In genomic region chr20:45832619-45833018, GRCh38 we compare ENCODE assay signal across 11 cellular contexts. TPM values are rescaled to one million over a fixed set of nuclear protein-coding genes. Genes with fewer than 3 reads are reported as not detected.
DNase-seq lines count a peak whose midpoint lies in the region; FAIRE-seq and TF ChIP-seq lines count a peak whose summit lies in the region.
"Had no signal": no experiment of that assay in that cellular context is flagged by ENCODE, and none has a peak within 500 bp of the region (broad histone marks: within the 10 kb centered on the region; RNA-seq: fewer than 3 reads in every experiment).

No MANE protein-coding gene starts in this region.

- H3K36me3 ChIP-seq in BLaER1 treated with 17β-estradiol and CSF1 and Interleukin-3, amounts not matched to agents 10 nM and 100 nM = no peaks in the 10 kb centered on the region
- no peaks in the 10 kb centered on the region for H3K36me3 ChIP-seq in endothelial cell of umbilical vein (ENCODE audit: control insufficient read depth in 2 of 2, extremely low read depth in 1 of 2, insufficient read depth in 2 of 2, low read length in 2 of 2)

- no peaks in the 10 kb centered on the region for H3K9me3 ChIP-seq in BLaER1 treated with 17β-estradiol and CSF1 and Interleukin-3, amounts not matched to agents 10 nM and 100 nM (replicated peaks in 1 of 11)
- H3K9me3 ChIP-seq in endothelial cell of umbilical vein (replicated peaks; ENCODE audit: control insufficient read depth, insufficient read depth, low read length) = no peaks in the 10 kb centered on the region

- dilution Hi-C loops in endothelial cell of umbilical vein (cut with MboI; ENCODE audit: extremely low pct_ligation_motif_present, low sequenced_read_pairs) = no loop called here

- FAIRE-seq in endothelial cell of umbilical vein (lab: Jason Lieb, UNC) = no peak

- peaks cover 2% of the 10 kb centered on the region for H3K36me3 Mint-ChIP-seq in osteocyte (ENCODE audit: unreplicated experiment)
- no peaks in the 10 kb centered on the region for H3K36me3 Mint-ChIP-seq in activated T-cell treated with anti-CD3 and anti-CD28 coated beads, Interleukin-2, amount 50 U/mL, for 24 hours (ENCODE audit: low read depth)

- H3K9me1 ChIP-seq in endothelial cell of umbilical vein (replicated peaks; ENCODE audit: control insufficient read depth, extremely low read depth, insufficient read depth, low read length) = no peaks in the 10 kb centered on the region

- 0 out of 22 replicates have a peak, but pooled peaks cover 0 to 4% (median 0%) of the 10 kb centered on the region in 11 experiments for H4K20me1 ChIP-seq in BLaER1 treated with 17β-estradiol and CSF1 and Interleukin-3, amounts not matched to agents 10 nM and 100 nM
- no peaks in the 10 kb centered on the region for H4K20me1 ChIP-seq in endothelial cell of umbilical vein (replicated peaks; ENCODE audit: control insufficient read depth, extremely low read depth, insufficient read depth, low read length)

- CTCF ChIA-PET in RWPE1 (lab: Yijun Ruan, JAX) = interaction anchor here (0.8 kb wide), 1 partner anchor 10 kb away, joined by 4 read pairs; no protein-coding TSS in a partner anchor
- CTCF ChIA-PET in endothelial cell of umbilical vein (lab: Charles Lee) = interaction anchor here (1.5 kb wide), 1 partner anchor 33 kb away, joined by 11 read pairs; no protein-coding TSS in a partner anchor

- peak overlapping the region in 1 of 11 experiments; percentile 74; a peak in 1 of 22 replicates for H3K27ac ChIP-seq in BLaER1 treated with 17β-estradiol and CSF1 and Interleukin-3, amounts not matched to agents 10 nM and 100 nM
- H3K27ac ChIP-seq in RWPE1 (peak overlapping the region; percentile 92), endothelial cell of umbilical vein (ENCODE audit: insufficient read depth, low read depth, low read length) (no peak overlapping the region)

- TF ChIP-seq POLR2A in endothelial cell of umbilical vein (IDR thresholded peaks at IDR 0.05; ENCODE audit: low read depth, low read length) = no peak

- peaks cover 0 to 31% (median 24%) of the 10 kb centered on the region in 11 experiments; a peak in 19 of 22 replicates for H3K27me3 ChIP-seq in BLaER1 treated with 17β-estradiol and CSF1 and Interleukin-3, amounts not matched to agents 10 nM and 100 nM
- no peaks in the 10 kb centered on the region for H3K27me3 ChIP-seq in endothelial cell of umbilical vein (ENCODE audit: control insufficient read depth in 2 of 2, insufficient read depth in 2 of 2, low read length in 2 of 2)

- H3K27me3 Mint-ChIP-seq in osteocyte (ENCODE audit: unreplicated experiment) = no peaks in the 10 kb centered on the region
- no peaks in the 10 kb centered on the region for H3K27me3 Mint-ChIP-seq in activated T-cell treated with anti-CD3 and anti-CD28 coated beads, Interleukin-2, amount 50 U/mL, for 24 hours

- peak overlapping the region in 7 of 11 experiments; percentile 88 to 99 (median 98); a peak in 9 of 22 replicates for H3K4me2 ChIP-seq in BLaER1 treated with 17β-estradiol and CSF1 and Interleukin-3, amounts not matched to agents 10 nM and 100 nM
- H3K4me2 ChIP-seq in endothelial cell of umbilical vein (ENCODE audit: insufficient read depth, low read length) = no peak overlapping the region

- POLR2A ChIA-PET in RWPE1 (lab: Yijun Ruan, JAX; ENCODE audit: low non-redundant PET) = no interaction called here
- POLR2A ChIA-PET in endothelial cell of umbilical vein (lab: Charles Lee) = no interaction called here

- no peak overlapping the region for H3K4me3 ChIP-seq in BLaER1 treated with 17β-estradiol and CSF1 and Interleukin-3, amounts not matched to agents 10 nM and 100 nM
- H3K4me3 ChIP-seq in endothelial cell of umbilical vein (replicated peaks in 1 of 3; ENCODE audit: insufficient read depth in 1 of 3, low read depth in 1 of 3, low read length in 3 of 3) = no peak overlapping the region

- peak overlapping the region; percentile 85 for H3K4me3 Mint-ChIP-seq in osteocyte (ENCODE audit: unreplicated experiment)
- H3K4me3 Mint-ChIP-seq in activated T-cell treated with anti-CD3 and anti-CD28 coated beads, Interleukin-2, amount 50 U/mL, for 24 hours = no peak overlapping the region

- no peaks in the 10 kb centered on the region for H3K79me2 ChIP-seq in endothelial cell of umbilical vein (ENCODE audit: control insufficient read depth, insufficient read depth, low read length)

- TF ChIP-seq CTCF in RWPE1 (conservative IDR thresholded peaks at IDR 0.05; ENCODE audit: low read depth) (no peak), endothelial cell of umbilical vein (IDR thresholded peaks at IDR 0.05; ENCODE audit: extremely low read depth in 1 of 2, insufficient read depth in 1 of 2, low read depth in 1 of 2, low read length in 2 of 2) (no peak), osteocyte (IDR thresholded peaks at IDR 0.05) (no peak)

- no peak for DNase-seq in RWPE1 (ENCODE audit: low spot score)
- DNase-seq in endothelial cell of umbilical vein (ENCODE audit: low read depth, low spot score) = no peak
- no peak for DNase-seq in osteocyte (ENCODE audit: extremely low spot score, unreplicated experiment)
- DNase-seq in HPDE6-E6E7 (ENCODE audit: extremely low spot score) = no peak
- no peak for DNase-seq in dedifferentiated amniotic fluid mesenchymal stem cell (ENCODE audit: extremely low spot score)
- DNase-seq in DMS153 (lab: John Stamatoyannopoulos, UW) = no peak
- DNase-seq in activated T-cell treated with anti-CD3 and anti-CD28 coated beads, Interleukin-2, amount 50 U/mL, for 24 hours = no peak
- DNase-seq: DMS53, NCI-H146 had no signal

- H3K27ac Mint-ChIP-seq in osteocyte (ENCODE audit: unreplicated experiment) = peak overlapping the region; percentile 95
- H3K27ac Mint-ChIP-seq in activated T-cell treated with anti-CD3 and anti-CD28 coated beads, Interleukin-2, amount 50 U/mL, for 24 hours = no peak overlapping the region

- no peaks in the 10 kb centered on the region for H3K9me3 Mint-ChIP-seq in osteocyte (ENCODE audit: unreplicated experiment)
- H3K9me3 Mint-ChIP-seq in activated T-cell treated with anti-CD3 and anti-CD28 coated beads, Interleukin-2, amount 50 U/mL, for 24 hours = no peaks in the 10 kb centered on the region

- peaks cover 51% of the 10 kb centered on the region for H3K4me1 Mint-ChIP-seq in osteocyte (ENCODE audit: unreplicated experiment)
- H3K4me1 Mint-ChIP-seq in activated T-cell treated with anti-CD3 and anti-CD28 coated beads, Interleukin-2, amount 50 U/mL, for 24 hours (ENCODE audit: low read depth) = peaks cover 12% of the 10 kb centered on the region

- intact Hi-C loops in endothelial cell of umbilical vein (cut with micrococcal nuclease) = no loop called here

- BruUV-seq in endothelial cell of umbilical vein (replicated peaks; lab: Mats Ljungman, UMichigan) = no TSS peak

- peaks cover 11 to 51% (median 16%) of the 10 kb centered on the region in 10 experiments for H3K4me1 ChIP-seq in BLaER1 treated with 17β-estradiol and CSF1 and Interleukin-3, amounts not matched to agents 10 nM and 100 nM
- peaks cover 20% of the 10 kb centered on the region for H3K4me1 ChIP-seq in endothelial cell of umbilical vein (ENCODE audit: control insufficient read depth, extremely low read depth, insufficient read depth, low read length)

- H2AFZ ChIP-seq in endothelial cell of umbilical vein (ENCODE audit: low read depth, low read length) = peak overlapping the region; percentile 98

- peak overlapping the region in 2 of 11 experiments; percentile 73 to 78; a peak in 1 of 22 replicates for H3K9ac ChIP-seq in BLaER1 treated with 17β-estradiol and CSF1 and Interleukin-3, amounts not matched to agents 10 nM and 100 nM
- H3K9ac ChIP-seq in endothelial cell of umbilical vein (replicated peaks; ENCODE audit: extremely low read depth, insufficient read depth, low read length) = no peak overlapping the region

RNA-seq across cellular contexts. Expression of gene SNX21, which starts 1.0 kb away (rescaled TPM):
- total RNA-seq in endothelial cell of umbilical vein (11.9 and 14.9 TPM in 2 replicates), osteocyte (24.4 and 25.6 TPM in 2 replicates)
- polyA plus RNA-seq in endothelial cell of umbilical vein = 11.6 and 14.8 TPM in 2 replicates
- 7.3 and 9.8 TPM in 2 replicates for polyA plus RNA-seq in endothelial cell of umbilical vein (2011; cell fraction: cytosol; rRNA removed)
- polyA plus RNA-seq in endothelial cell of umbilical vein (2011; cell fraction: nucleus; rRNA removed) = 12.0 and 14.0 TPM in 2 replicates
- 7.8 and 9.5 TPM in 2 replicates for polyA plus RNA-seq in endothelial cell of umbilical vein (2012)
- 4.9 and 7.1 TPM in 2 replicates for polyA minus RNA-seq in endothelial cell of umbilical vein
- 4.9 TPM for polyA minus RNA-seq in endothelial cell of umbilical vein (2011; cell fraction: cytosol; rRNA and poly(A)+ RNA removed)
- polyA minus RNA-seq in endothelial cell of umbilical vein (2011; cell fraction: nucleus; rRNA and poly(A)+ RNA removed) = 5.7 and 9.9 TPM in 2 replicates

RNA-seq across cellular contexts. Expression of gene TNNC2, which starts 5.5 kb away (rescaled TPM):
- total RNA-seq in endothelial cell of umbilical vein (not detected in 2 replicates), osteocyte (1.2 TPM in 1 of 2 replicates, not detected in the other)
- polyA plus RNA-seq in endothelial cell of umbilical vein = 0.19 and 0.26 TPM in 2 replicates
- polyA plus RNA-seq in endothelial cell of umbilical vein (2011; cell fraction: cytosol; rRNA removed) = 0.16 and 0.22 TPM in 2 replicates
- 0.76 and 1.1 TPM in 2 replicates for polyA plus RNA-seq in endothelial cell of umbilical vein (2011; cell fraction: nucleus; rRNA removed)
- not detected in 2 replicates for polyA plus RNA-seq in endothelial cell of umbilical vein (2012)
- not detected in 2 replicates for polyA minus RNA-seq in endothelial cell of umbilical vein
- not detected for polyA minus RNA-seq in endothelial cell of umbilical vein (2011; cell fraction: cytosol; rRNA and poly(A)+ RNA removed)
- polyA minus RNA-seq in endothelial cell of umbilical vein (2011; cell fraction: nucleus; rRNA and poly(A)+ RNA removed) = not detected in 2 replicates
- total RNA-seq: epithelial cell of proximal tubule had no signal

RNA-seq across cellular contexts. Expression of gene UBE2C, which starts 20.2 kb away (rescaled TPM):
- total RNA-seq in endothelial cell of umbilical vein = 108 and 129 TPM in 2 replicates
- polyA plus RNA-seq in endothelial cell of umbilical vein = 130 and 135 TPM in 2 replicates
- 144 and 179 TPM in 2 replicates for polyA plus RNA-seq in endothelial cell of umbilical vein (2011; cell fraction: cytosol; rRNA removed)
- 59.1 and 60.1 TPM in 2 replicates for polyA plus RNA-seq in endothelial cell of umbilical vein (2011; cell fraction: nucleus; rRNA removed)
- polyA plus RNA-seq in endothelial cell of umbilical vein (2012) = 62.6 and 120 TPM in 2 replicates
- polyA minus RNA-seq in endothelial cell of umbilical vein = 34.7 and 40.8 TPM in 2 replicates
- 96.0 TPM for polyA minus RNA-seq in endothelial cell of umbilical vein (2011; cell fraction: cytosol; rRNA and poly(A)+ RNA removed)
- 16.3 and 25.2 TPM in 2 replicates for polyA minus RNA-seq in endothelial cell of umbilical vein (2011; cell fraction: nucleus; rRNA and poly(A)+ RNA removed)
- total RNA-seq in osteocyte = 21.3 and 21.9 TPM in 2 replicates

RNA-seq across cellular contexts. Expression of gene ACOT8, which starts 24.6 kb away (rescaled TPM):
- 15.5 and 15.8 TPM in 2 replicates for total RNA-seq in endothelial cell of umbilical vein
- polyA plus RNA-seq in endothelial cell of umbilical vein = 50.9 and 58.8 TPM in 2 replicates
- 28.4 and 35.1 TPM in 2 replicates for polyA plus RNA-seq in endothelial cell of umbilical vein (2011; cell fraction: cytosol; rRNA removed)
- 35.4 and 40.5 TPM in 2 replicates for polyA plus RNA-seq in endothelial cell of umbilical vein (2011; cell fraction: nucleus; rRNA removed)
- polyA plus RNA-seq in endothelial cell of umbilical vein (2012) = 16.9 and 19.9 TPM in 2 replicates
- 20.7 and 22.3 TPM in 2 replicates for polyA minus RNA-seq in endothelial cell of umbilical vein
- 20.2 TPM for polyA minus RNA-seq in endothelial cell of umbilical vein (2011; cell fraction: cytosol; rRNA and poly(A)+ RNA removed)
- 15.9 and 17.7 TPM in 2 replicates for polyA minus RNA-seq in endothelial cell of umbilical vein (2011; cell fraction: nucleus; rRNA and poly(A)+ RNA removed)
- 23.6 and 23.9 TPM in 2 replicates for total RNA-seq in osteocyte

RNA-seq across cellular contexts. Expression of gene ZSWIM3, which starts 24.8 kb away (rescaled TPM):
- 4.2 and 4.4 TPM in 2 replicates for total RNA-seq in endothelial cell of umbilical vein
- 3.8 and 4.5 TPM in 2 replicates for polyA plus RNA-seq in endothelial cell of umbilical vein
- 2.8 and 2.9 TPM in 2 replicates for polyA plus RNA-seq in endothelial cell of umbilical vein (2011; cell fraction: cytosol; rRNA removed)
- polyA plus RNA-seq in endothelial cell of umbilical vein (2011; cell fraction: nucleus; rRNA removed) = 2.9 and 3.1 TPM in 2 replicates
- polyA plus RNA-seq in endothelial cell of umbilical vein (2012) = 3.7 and 4.2 TPM in 2 replicates
- polyA minus RNA-seq in endothelial cell of umbilical vein = 12.4 and 13.1 TPM in 2 replicates
- 4.7 TPM for polyA minus RNA-seq in endothelial cell of umbilical vein (2011; cell fraction: cytosol; rRNA and poly(A)+ RNA removed)
- 2.2 and 2.5 TPM in 2 replicates for polyA minus RNA-seq in endothelial cell of umbilical vein (2011; cell fraction: nucleus; rRNA and poly(A)+ RNA removed)
- 3.9 and 4.4 TPM in 2 replicates for total RNA-seq in osteocyte
